Comparison of ENCODE assay signal across 8 cellular contexts in the genomic region with DNA sequence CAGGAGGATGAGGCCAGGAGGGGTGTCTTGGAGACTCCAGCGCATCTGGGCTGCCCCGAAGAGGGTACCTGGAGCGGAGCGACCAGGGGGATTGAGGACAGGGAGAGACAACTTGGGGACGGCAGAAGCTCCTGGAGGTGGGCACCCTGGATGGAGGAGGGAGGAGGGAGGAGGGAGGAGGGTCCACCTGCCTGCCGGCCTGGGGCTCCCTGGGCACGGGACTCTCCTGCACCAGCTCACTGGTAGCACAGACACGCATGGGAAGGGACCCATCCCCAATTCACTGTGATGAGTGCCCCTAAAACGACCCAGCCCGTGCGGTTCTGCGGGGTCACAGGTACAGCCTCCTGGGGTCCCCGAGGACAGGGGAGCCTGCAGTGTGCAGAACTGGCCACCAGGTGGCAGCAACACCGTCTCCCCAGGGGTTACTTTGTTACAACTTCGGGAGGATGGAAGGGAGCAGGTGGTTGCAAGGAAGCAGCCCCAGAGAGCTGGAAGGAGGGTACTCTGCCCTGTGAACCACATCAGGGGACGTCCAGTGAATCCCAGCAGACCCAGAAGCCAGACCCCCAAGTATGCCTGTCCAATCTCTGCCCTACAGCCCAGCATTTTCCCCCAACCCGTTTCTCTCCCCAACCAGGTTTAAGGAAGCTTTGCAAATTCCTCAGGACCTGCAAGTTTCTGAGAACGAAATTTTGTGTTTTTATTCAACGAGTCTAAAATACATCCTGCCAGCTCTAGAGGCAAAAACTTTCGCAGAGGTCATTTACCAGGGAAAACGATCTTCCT.
DNase-seq lines count a peak whose midpoint lies in the region; ATAC-seq and TF ChIP-seq lines count a peak whose summit lies in the region.

No MANE protein-coding gene starts in this region.

- no peak overlapping the region for H2AFZ ChIP-seq in SU-DHL-6 (ENCODE audit: low read depth, low read length, severe bottlenecking)

- peak; percentile 52 for TF ChIP-seq CTCF in SU-DHL-6 (IDR thresholded peaks at IDR 0.05; ENCODE audit: insufficient read depth, low read length, poor library complexity, severe bottlenecking)
- TF ChIP-seq CTCF in psoas muscle (IDR thresholded peaks at IDR 0.05) = peak; percentile 91

- H3K36me3 ChIP-seq in SU-DHL-6 (ENCODE audit: low read length) (no peaks in the 10 kb centered on the region), psoas muscle (ENCODE audit: insufficient read depth in 1 of 2, low read depth in 1 of 2) (no peaks in the 10 kb centered on the region), aorta (ENCODE audit: control insufficient read depth in 1 of 2, insufficient read depth in 2 of 2, low read length in 1 of 2) (no peaks in the 10 kb centered on the region)

- H3K4me2 ChIP-seq in SU-DHL-6 (ENCODE audit: low read depth, low read length, poor library complexity, severe bottlenecking) = no peak overlapping the region

- no peak overlapping the region for H3K27ac Mint-ChIP-seq in activated naive CD4-positive, alpha-beta T cell treated with anti-CD3 and anti-CD28 coated beads, Interleukin-2, amount 10 ng/mL, durations not matched to agents 7 days and 5 days

- no peak overlapping the region for H3K9ac ChIP-seq in SU-DHL-6 (ENCODE audit: low read length)

- no peaks in the 10 kb centered on the region for H3K9me3 Mint-ChIP-seq in activated naive CD4-positive, alpha-beta T cell treated with anti-CD3 and anti-CD28 coated beads, Interleukin-2, amount 10 ng/mL, durations not matched to agents 7 days and 5 days

- no peaks in the 10 kb centered on the region for H3K79me2 ChIP-seq in SU-DHL-6 (ENCODE audit: insufficient read depth, low read length)

- H3K9me3 ChIP-seq in SU-DHL-6 (ENCODE audit: insufficient read depth, low read length) (no peaks in the 10 kb centered on the region), psoas muscle (no peaks in the 10 kb centered on the region), aorta (ENCODE audit: control insufficient read depth, low read length) (no peaks in the 10 kb centered on the region)

- H3K4me3 ChIP-seq in SU-DHL-6 (ENCODE audit: insufficient read depth, low read length, poor library complexity, severe bottlenecking) (no peak overlapping the region), psoas muscle (no peak overlapping the region), aorta (ENCODE audit: low read length in 2 of 2) (no peak overlapping the region)

- H3K27ac ChIP-seq in SU-DHL-6 (ENCODE audit: low read depth, low read length) = no peak overlapping the region
- H3K27ac ChIP-seq in psoas muscle = no peak overlapping the region
- no peak overlapping the region for H3K27ac ChIP-seq in aorta (ENCODE audit: low read depth in 1 of 2, low read length in 2 of 2)

- peaks cover 34% of the 10 kb centered on the region for H3K27me3 Mint-ChIP-seq in activated naive CD4-positive, alpha-beta T cell treated with anti-CD3 and anti-CD28 coated beads, Interleukin-2, amount 10 ng/mL, durations not matched to agents 7 days and 5 days

- H3K4me1 ChIP-seq in psoas muscle (no peaks in the 10 kb centered on the region), aorta (ENCODE audit: control insufficient read depth in 1 of 2, insufficient read depth in 2 of 2, low read length in 2 of 2) (peaks cover 4 to 5% of the 10 kb centered on the region in 2 donors)

- no peaks in the 10 kb centered on the region for H3F3A ChIP-seq in SU-DHL-6 (ENCODE audit: insufficient read depth)

- H4K20me1 ChIP-seq in SU-DHL-6 (ENCODE audit: low read depth, low read length) = no peaks in the 10 kb centered on the region

- 27 to 35% (median 32%) methylated on average over 21 of the region's 21 CpGs for WGBS in psoas muscle, 3 donors
- 34% methylated on average over 21 of the region's 21 CpGs for WGBS in aorta, 2 donors

- H3K36me3 Mint-ChIP-seq in activated naive CD4-positive, alpha-beta T cell treated with anti-CD3 and anti-CD28 coated beads, Interleukin-2, amount 10 ng/mL, durations not matched to agents 7 days and 5 days = no peaks in the 10 kb centered on the region

- no peaks in the 10 kb centered on the region for H3K9me2 ChIP-seq in SU-DHL-6 (replicated peaks; ENCODE audit: insufficient read depth, low read length)

- H3K27me3 ChIP-seq in SU-DHL-6 (ENCODE audit: low read length) (no peaks in the 10 kb centered on the region), psoas muscle (ENCODE audit: insufficient read depth in 3 of 3, low read length in 2 of 3) (peaks cover 0 to 8% (median 0%) of the 10 kb centered on the region in 3 donors), aorta (ENCODE audit: control insufficient read depth in 1 of 2, insufficient read depth in 2 of 2, low read length in 1 of 2) (no peaks in the 10 kb centered on the region)

- ATAC-seq in HG03432 (IDR thresholded peaks at IDR 0.05; ENCODE audit: unreplicated experiment) (peak; percentile 40), psoas muscle (peak; percentile 65 to 83 (median 76)), aorta (ENCODE audit: low FRiP score) (peak; percentile 77), HG03571 (IDR thresholded peaks at IDR 0.05; ENCODE audit: unreplicated experiment) (no peak)

- H3K4me1 Mint-ChIP-seq in activated naive CD4-positive, alpha-beta T cell treated with anti-CD3 and anti-CD28 coated beads, Interleukin-2, amount 10 ng/mL, durations not matched to agents 7 days and 5 days = no peaks in the 10 kb centered on the region

- intact Hi-C loops in cardiac septum (cut with DNase I) (loop anchor here (2.0 to 5.0 kb wide), 3 partner anchors 237 to 467 kb away; no protein-coding TSS in a partner anchor), psoas muscle (cut with DNase I) (loop anchor here (1.0 to 10.0 kb wide), 4 partner anchors 235 to 462 kb away; no protein-coding TSS in a partner anchor), aorta (cut with DNase I) (loop anchor here (5.0 to 10.0 kb wide), 4 partner anchors 237 to 475 kb away; no protein-coding TSS in a partner anchor)

- peak; percentile 82 for DNase-seq in COLO668 (lab: John Stamatoyannopoulos, UW; ENCODE audit: unreplicated experiment)
- DNase-seq in activated naive CD4-positive, alpha-beta T cell treated with anti-CD3 and anti-CD28 coated beads, Interleukin-2, amount 10 ng/mL, durations not matched to agents 7 days and 5 days = peak; percentile 79
- peak; percentile 81 for DNase-seq in cardiac septum (ENCODE audit: low spot score)
- DNase-seq in psoas muscle = peak; percentile 50 to 72
- DNase-seq in aorta = peak in 1 of 2 donors; percentile 88

- CTCF ChIA-PET in activated naive CD4-positive, alpha-beta T cell treated with anti-CD3 and anti-CD28 coated beads, Interleukin-2, amount 10 ng/mL, durations not matched to agents 7 days and 5 days (lab: Charles Lee) = interaction anchor here (0.6 to 2.5 kb wide), 11 partner anchors 13 to 804 kb away, joined by 3 to 13 read pairs (median 4); no protein-coding TSS in a partner anchor

- H3K4me3 Mint-ChIP-seq in activated naive CD4-positive, alpha-beta T cell treated with anti-CD3 and anti-CD28 coated beads, Interleukin-2, amount 10 ng/mL, durations not matched to agents 7 days and 5 days = no peak overlapping the region
